In genomic region chr2:171434671-171434980, GRCh38 we compare ENCODE assay signal across 8 cellular contexts. TPM values are rescaled to one million over a fixed set of nuclear protein-coding genes. Genes with fewer than 3 reads are reported as not detected.
DNase-seq lines count a peak whose midpoint lies in the region; ATAC-seq and TF ChIP-seq lines count a peak whose summit lies in the region.

No MANE protein-coding gene starts in this region.

- H3K27ac Mint-ChIP-seq in progenitor cell of endocrine pancreas = peak overlapping the region; percentile 86

- no peak for ATAC-seq in SK-N-SH treated with all-trans-retinoic acid at 6 μM for 48 hours
- no peak for ATAC-seq in HG03045 (IDR thresholded peaks at IDR 0.05; ENCODE audit: unreplicated experiment)
- ATAC-seq in HG03196 (IDR thresholded peaks at IDR 0.05; ENCODE audit: unreplicated experiment) = no peak

- peaks cover 13% of the 10 kb centered on the region for H3K36me3 Mint-ChIP-seq in progenitor cell of endocrine pancreas (ENCODE audit: insufficient read depth)

- no peaks in the 10 kb centered on the region for H3K9me3 Mint-ChIP-seq in progenitor cell of endocrine pancreas (ENCODE audit: low read depth)

- TF ChIP-seq CTCF in fibroblast of mammary gland (conservative IDR thresholded peaks at IDR 0.05; ENCODE audit: control insufficient read depth, insufficient read depth, low read depth, low read length) (no peak), progenitor cell of endocrine pancreas (IDR thresholded peaks at IDR 0.05; ENCODE audit: unreplicated experiment) (no peak)

- DNase-seq in NCI-H748 treated with DMSO at 0.1 percent for 48 hours (lab: John Stamatoyannopoulos, UW) = peak; percentile 79
- no peak for DNase-seq in NCI-H748 (lab: John Stamatoyannopoulos, UW; ENCODE audit: unreplicated experiment)
- DNase-seq in fibroblast of mammary gland (ENCODE audit: low read depth) = peak; percentile 56
- DNase-seq in progenitor cell of endocrine pancreas (ENCODE audit: low spot score, unreplicated experiment) = no peak
- DNase-seq in activated CD8-positive, alpha-beta memory T cell treated with anti-CD3 and anti-CD28 coated beads, Interleukin-2, amount 50 U/mL, for 48 hours = no peak

- H3K4me3 ChIP-seq in fibroblast of mammary gland (ENCODE audit: control insufficient read depth, low read depth, low read length) = peak overlapping the region; percentile 92

- H3K27me3 Mint-ChIP-seq in progenitor cell of endocrine pancreas = no peaks in the 10 kb centered on the region

- peaks cover 16% of the 10 kb centered on the region for H3K4me1 Mint-ChIP-seq in progenitor cell of endocrine pancreas (ENCODE audit: low read depth)

- H3K4me3 Mint-ChIP-seq in progenitor cell of endocrine pancreas (ENCODE audit: low read depth) = peak overlapping the region; percentile 75

TF ChIP-seq in SK-N-SH treated with all-trans-retinoic acid at 6 μM for 48 hours, 23 proteins besides CTCF, POLR2A, EP300 and RAD21:
- TF ChIP-seq RARB (CRISPR knock-in tag; IDR thresholded peaks at IDR 0.05) (no peak), PPARA (CRISPR knock-in tag; IDR thresholded peaks at IDR 0.05; ENCODE audit: borderline replicate concordance) (no peak), TSHZ2 (CRISPR knock-in tag; IDR thresholded peaks at IDR 0.05) (0 out of 2 replicates have a peak, but pooled peaks have one; percentile 2), ZFP3 (CRISPR knock-in tag; IDR thresholded peaks at IDR 0.05) (no peak), ESRRG (CRISPR knock-in tag; IDR thresholded peaks at IDR 0.05) (no peak)

RNA-seq across cellular contexts. Expression of gene DCAF17, which starts 0.6 kb away (rescaled TPM):
- 25.8 and 26.0 TPM in 2 replicates for total RNA-seq in progenitor cell of endocrine pancreas

RNA-seq across cellular contexts. Expression of gene METTL8, which starts 0.8 kb away (rescaled TPM):
- 23.5 and 26.9 TPM in 2 replicates for total RNA-seq in progenitor cell of endocrine pancreas

Comparison
In these comparisons a context has a peak if more than half of its experiments do, and no peak if none do; other contexts are left out.
1. DNase-seq: peak in NCI-H748 treated with DMSO at 0.1 percent for 48 hours (single experiment) and fibroblast of mammary gland (single experiment); none in NCI-H748 (single experiment), progenitor cell of endocrine pancreas (single experiment) and activated CD8-positive, alpha-beta memory T cell treated with anti-CD3 and anti-CD28 coated beads, Interleukin-2, amount 50 U/mL, for 48 hours (single experiment).